Comparison of ENCODE assay signal across 7 cellular contexts in genomic region chr7:28867181-28867580, GRCh38.
"Had no signal": no experiment of that assay in that cellular context is flagged by ENCODE, and none has a peak within 500 bp of the region (broad histone marks: within the 10 kb centered on the region; RNA-seq: fewer than 3 reads in every experiment).

No MANE protein-coding gene starts in this region.

- ATAC-seq: HCT116, HepG2 had no signal

- DNase-seq: GOT3, H7 had no signal

- H3K9me3 Mint-ChIP-seq: IgD-negative memory B cell had no signal

- H3K36me3 ChIP-seq: HAP-1 had no signal

- H3K36me3 Mint-ChIP-seq: IgD-negative memory B cell had no signal

- H3K4me1 Mint-ChIP-seq: IgD-negative memory B cell had no signal

- H3K4me3 ChIP-seq: HAP-1 had no signal

- H3K27ac ChIP-seq: HL-60 had no signal

- H3K9me3 ChIP-seq: HAP-1 had no signal
